1 cellular context compared by ENCODE assay signal in the genomic region with DNA sequence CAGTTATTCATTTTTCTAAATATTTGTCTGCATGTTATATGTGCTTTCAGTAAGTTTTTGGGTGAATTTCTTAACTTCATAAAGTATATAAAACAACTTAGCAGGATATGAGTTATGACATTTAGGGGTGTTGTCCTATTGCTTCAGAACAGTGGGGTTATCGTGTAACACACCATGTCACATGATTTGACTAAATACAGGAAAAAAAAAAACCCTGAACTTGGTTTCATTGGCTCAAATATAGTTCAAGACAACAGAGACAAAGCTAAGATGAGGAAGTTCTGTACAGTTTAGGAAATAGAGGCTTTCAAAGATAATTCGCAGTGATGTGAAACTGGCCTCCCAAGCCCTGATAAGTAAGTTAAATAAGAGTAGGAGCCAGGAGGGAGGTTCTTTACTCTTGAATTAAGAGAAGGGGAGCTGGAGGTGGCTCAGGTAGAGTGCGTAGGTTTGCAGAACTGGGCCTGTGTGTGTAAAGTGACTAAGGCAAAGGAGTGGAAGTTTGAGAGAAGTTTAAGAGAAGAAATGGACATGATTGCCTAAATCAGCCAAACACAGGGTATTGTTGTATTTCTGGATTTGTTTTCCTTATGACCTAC.
TF ChIP-seq lines count a peak whose summit lies in the region.

No MANE protein-coding gene starts in this region.

TF ChIP-seq in K562, 482 proteins besides CTCF, POLR2A, EP300 and RAD21 (continued from another document and continues in another):
- TF ChIP-seq, protein P1, sequence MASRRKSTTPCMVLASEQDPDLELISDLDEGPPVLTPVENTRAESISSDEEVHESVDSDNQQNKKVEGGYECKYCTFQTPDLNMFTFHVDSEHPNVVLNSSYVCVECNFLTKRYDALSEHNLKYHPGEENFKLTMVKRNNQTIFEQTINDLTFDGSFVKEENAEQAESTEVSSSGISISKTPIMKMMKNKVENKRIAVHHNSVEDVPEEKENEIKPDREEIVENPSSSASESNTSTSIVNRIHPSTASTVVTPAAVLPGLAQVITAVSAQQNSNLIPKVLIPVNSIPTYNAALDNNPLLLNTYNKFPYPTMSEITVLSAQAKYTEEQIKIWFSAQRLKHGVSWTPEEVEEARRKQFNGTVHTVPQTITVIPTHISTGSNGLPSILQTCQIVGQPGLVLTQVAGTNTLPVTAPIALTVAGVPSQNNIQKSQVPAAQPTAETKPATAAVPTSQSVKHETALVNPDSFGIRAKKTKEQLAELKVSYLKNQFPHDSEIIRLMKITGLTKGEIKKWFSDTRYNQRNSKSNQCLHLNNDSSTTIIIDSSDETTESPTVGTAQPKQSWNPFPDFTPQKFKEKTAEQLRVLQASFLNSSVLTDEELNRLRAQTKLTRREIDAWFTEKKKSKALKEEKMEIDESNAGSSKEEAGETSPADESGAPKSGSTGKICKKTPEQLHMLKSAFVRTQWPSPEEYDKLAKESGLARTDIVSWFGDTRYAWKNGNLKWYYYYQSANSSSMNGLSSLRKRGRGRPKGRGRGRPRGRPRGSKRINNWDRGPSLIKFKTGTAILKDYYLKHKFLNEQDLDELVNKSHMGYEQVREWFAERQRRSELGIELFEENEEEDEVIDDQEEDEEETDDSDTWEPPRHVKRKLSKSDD (conservative IDR thresholded peaks at IDR 0.05; ENCODE audit: low read length), result no peak
- TF ChIP-seq, protein P2, sequence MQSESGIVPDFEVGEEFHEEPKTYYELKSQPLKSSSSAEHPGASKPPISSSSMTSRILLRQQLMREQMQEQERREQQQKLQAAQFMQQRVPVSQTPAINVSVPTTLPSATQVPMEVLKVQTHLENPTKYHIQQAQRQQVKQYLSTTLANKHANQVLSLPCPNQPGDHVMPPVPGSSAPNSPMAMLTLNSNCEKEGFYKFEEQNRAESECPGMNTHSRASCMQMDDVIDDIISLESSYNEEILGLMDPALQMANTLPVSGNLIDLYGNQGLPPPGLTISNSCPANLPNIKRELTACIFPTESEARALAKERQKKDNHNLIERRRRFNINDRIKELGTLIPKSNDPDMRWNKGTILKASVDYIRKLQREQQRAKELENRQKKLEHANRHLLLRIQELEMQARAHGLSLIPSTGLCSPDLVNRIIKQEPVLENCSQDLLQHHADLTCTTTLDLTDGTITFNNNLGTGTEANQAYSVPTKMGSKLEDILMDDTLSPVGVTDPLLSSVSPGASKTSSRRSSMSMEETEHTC (IDR thresholded peaks at IDR 0.05), result peak; percentile 16; the same call in 1 of the 2 replicates
- TF ChIP-seq KLF16 (IDR thresholded peaks at IDR 0.05) (no peak), ZNF282 (CRISPR knock-in tag; IDR thresholded peaks at IDR 0.05) (no peak), ZNF133 (CRISPR knock-in tag; IDR thresholded peaks at IDR 0.05) (no peak), DPF2 (IDR thresholded peaks at IDR 0.05) (peak; percentile 61), DNMT1 (IDR thresholded peaks at IDR 0.05) (no peak), NR3C1 (CRISPR knock-in tag; IDR thresholded peaks at IDR 0.05) (no peak), ZNF551 (CRISPR knock-in tag; IDR thresholded peaks at IDR 0.05) (no peak), MCM3 (IDR thresholded peaks at IDR 0.05) (no peak), ARID2 (IDR thresholded peaks at IDR 0.05) (no peak), EWSR1 (IDR thresholded peaks at IDR 0.05; ENCODE audit: borderline replicate concordance, low read depth, partially characterized antibody) (no peak), ZC3H8 (IDR thresholded peaks at IDR 0.05) (no peak), ZNF444 (CRISPR knock-in tag; IDR thresholded peaks at IDR 0.05) (no peak), SMARCE1 (IDR thresholded peaks at IDR 0.05) (0 out of 2 replicates have a peak, but pooled peaks have one; percentile 27), TFAM (CRISPR knock-in tag; conservative IDR thresholded peaks at IDR 0.05) (no peak), ZNF41 (CRISPR knock-in tag; conservative IDR thresholded peaks at IDR 0.05) (no peak), PTRF (tag; IDR thresholded peaks at IDR 0.05) (no peak), ZNF79 (CRISPR knock-in tag; IDR thresholded peaks at IDR 0.05; ENCODE audit: low read depth) (no peak), JUNB (CRISPR knock-in tag; conservative IDR thresholded peaks at IDR 0.05) (no peak), SPI1 (IDR thresholded peaks at IDR 0.05; ENCODE audit: borderline replicate concordance, low read depth, low read length) (no peak), RFX5 (IDR thresholded peaks at IDR 0.05; ENCODE audit: low read depth, low read length) (no peak), HSF4 (CRISPR knock-in tag; IDR thresholded peaks at IDR 0.05; ENCODE audit: borderline replicate concordance) (no peak; the same call in 1 of the 2 replicates), WHSC1 (IDR thresholded peaks at IDR 0.05; ENCODE audit: low read length) (no peak), GATA2 (CRISPR knock-in tag; IDR thresholded peaks at IDR 0.05) (no peak), CTBP1 (IDR thresholded peaks at IDR 0.05; ENCODE audit: borderline replicate concordance) (no peak; the same call in 1 of the 2 replicates), SMAD3 (CRISPR knock-in tag; conservative IDR thresholded peaks at IDR 0.05) (no peak), ILK (tag; IDR thresholded peaks at IDR 0.05; ENCODE audit: borderline replicate concordance, low read depth) (no peak), RBM14 (IDR thresholded peaks at IDR 0.05; ENCODE audit: borderline replicate concordance, insufficient read depth, low read depth, low read length) (no peak), ZNF384 (IDR thresholded peaks at IDR 0.05; ENCODE audit: low read depth, low read length) (peak; percentile 95), BRCA1 (IDR thresholded peaks at IDR 0.05) (no peak), BRCA1 (CRISPR knock-in tag; IDR thresholded peaks at IDR 0.05) (no peak), BCOR (IDR thresholded peaks at IDR 0.05) (no peak), ZFP1 (CRISPR knock-in tag; IDR thresholded peaks at IDR 0.05) (no peak), ZNF121 (CRISPR knock-in tag; conservative IDR thresholded peaks at IDR 0.05) (no peak), SP2 (IDR thresholded peaks at IDR 0.05; ENCODE audit: extremely low read depth, low read depth, low read length, poor library complexity, severe bottlenecking) (no peak), KDM4B (IDR thresholded peaks at IDR 0.05; ENCODE audit: borderline replicate concordance in 2 of 2, low read depth in 1 of 2) (no peak), ZNF184 (CRISPR knock-in tag; IDR thresholded peaks at IDR 0.05) (no peak), RFX1 (IDR thresholded peaks at IDR 0.05) (no peak)
- TF ChIP-seq, protein P3, sequence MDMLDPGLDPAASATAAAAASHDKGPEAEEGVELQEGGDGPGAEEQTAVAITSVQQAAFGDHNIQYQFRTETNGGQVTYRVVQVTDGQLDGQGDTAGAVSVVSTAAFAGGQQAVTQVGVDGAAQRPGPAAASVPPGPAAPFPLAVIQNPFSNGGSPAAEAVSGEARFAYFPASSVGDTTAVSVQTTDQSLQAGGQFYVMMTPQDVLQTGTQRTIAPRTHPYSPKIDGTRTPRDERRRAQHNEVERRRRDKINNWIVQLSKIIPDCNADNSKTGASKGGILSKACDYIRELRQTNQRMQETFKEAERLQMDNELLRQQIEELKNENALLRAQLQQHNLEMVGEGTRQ (CRISPR knock-in tag; IDR thresholded peaks at IDR 0.05), result no peak
- TF ChIP-seq, protein P4, sequence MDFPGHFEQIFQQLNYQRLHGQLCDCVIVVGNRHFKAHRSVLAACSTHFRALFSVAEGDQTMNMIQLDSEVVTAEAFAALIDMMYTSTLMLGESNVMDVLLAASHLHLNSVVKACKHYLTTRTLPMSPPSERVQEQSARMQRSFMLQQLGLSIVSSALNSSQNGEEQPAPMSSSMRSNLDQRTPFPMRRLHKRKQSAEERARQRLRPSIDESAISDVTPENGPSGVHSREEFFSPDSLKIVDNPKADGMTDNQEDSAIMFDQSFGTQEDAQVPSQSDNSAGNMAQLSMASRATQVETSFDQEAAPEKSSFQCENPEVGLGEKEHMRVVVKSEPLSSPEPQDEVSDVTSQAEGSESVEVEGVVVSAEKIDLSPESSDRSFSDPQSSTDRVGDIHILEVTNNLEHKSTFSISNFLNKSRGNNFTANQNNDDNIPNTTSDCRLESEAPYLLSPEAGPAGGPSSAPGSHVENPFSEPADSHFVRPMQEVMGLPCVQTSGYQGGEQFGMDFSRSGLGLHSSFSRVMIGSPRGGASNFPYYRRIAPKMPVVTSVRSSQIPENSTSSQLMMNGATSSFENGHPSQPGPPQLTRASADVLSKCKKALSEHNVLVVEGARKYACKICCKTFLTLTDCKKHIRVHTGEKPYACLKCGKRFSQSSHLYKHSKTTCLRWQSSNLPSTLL (IDR thresholded peaks at IDR 0.05), result no peak
- TF ChIP-seq, protein P5, sequence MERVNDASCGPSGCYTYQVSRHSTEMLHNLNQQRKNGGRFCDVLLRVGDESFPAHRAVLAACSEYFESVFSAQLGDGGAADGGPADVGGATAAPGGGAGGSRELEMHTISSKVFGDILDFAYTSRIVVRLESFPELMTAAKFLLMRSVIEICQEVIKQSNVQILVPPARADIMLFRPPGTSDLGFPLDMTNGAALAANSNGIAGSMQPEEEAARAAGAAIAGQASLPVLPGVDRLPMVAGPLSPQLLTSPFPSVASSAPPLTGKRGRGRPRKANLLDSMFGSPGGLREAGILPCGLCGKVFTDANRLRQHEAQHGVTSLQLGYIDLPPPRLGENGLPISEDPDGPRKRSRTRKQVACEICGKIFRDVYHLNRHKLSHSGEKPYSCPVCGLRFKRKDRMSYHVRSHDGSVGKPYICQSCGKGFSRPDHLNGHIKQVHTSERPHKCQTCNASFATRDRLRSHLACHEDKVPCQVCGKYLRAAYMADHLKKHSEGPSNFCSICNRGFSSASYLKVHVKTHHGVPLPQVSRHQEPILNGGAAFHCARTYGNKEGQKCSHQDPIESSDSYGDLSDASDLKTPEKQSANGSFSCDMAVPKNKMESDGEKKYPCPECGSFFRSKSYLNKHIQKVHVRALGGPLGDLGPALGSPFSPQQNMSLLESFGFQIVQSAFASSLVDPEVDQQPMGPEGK (CRISPR knock-in tag; IDR thresholded peaks at IDR 0.05; ENCODE audit: borderline replicate concordance), result no peak
- TF ChIP-seq, protein P6, sequence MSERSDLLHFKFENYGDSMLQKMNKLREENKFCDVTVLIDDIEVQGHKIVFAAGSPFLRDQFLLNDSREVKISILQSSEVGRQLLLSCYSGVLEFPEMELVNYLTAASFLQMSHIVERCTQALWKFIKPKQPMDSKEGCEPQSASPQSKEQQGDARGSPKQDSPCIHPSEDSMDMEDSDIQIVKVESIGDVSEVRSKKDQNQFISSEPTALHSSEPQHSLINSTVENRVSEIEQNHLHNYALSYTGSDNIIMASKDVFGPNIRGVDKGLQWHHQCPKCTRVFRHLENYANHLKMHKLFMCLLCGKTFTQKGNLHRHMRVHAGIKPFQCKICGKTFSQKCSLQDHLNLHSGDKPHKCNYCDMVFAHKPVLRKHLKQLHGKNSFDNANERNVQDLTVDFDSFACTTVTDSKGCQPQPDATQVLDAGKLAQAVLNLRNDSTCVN (CRISPR knock-in tag; IDR thresholded peaks at IDR 0.05), result no peak
- TF ChIP-seq, protein P7, sequence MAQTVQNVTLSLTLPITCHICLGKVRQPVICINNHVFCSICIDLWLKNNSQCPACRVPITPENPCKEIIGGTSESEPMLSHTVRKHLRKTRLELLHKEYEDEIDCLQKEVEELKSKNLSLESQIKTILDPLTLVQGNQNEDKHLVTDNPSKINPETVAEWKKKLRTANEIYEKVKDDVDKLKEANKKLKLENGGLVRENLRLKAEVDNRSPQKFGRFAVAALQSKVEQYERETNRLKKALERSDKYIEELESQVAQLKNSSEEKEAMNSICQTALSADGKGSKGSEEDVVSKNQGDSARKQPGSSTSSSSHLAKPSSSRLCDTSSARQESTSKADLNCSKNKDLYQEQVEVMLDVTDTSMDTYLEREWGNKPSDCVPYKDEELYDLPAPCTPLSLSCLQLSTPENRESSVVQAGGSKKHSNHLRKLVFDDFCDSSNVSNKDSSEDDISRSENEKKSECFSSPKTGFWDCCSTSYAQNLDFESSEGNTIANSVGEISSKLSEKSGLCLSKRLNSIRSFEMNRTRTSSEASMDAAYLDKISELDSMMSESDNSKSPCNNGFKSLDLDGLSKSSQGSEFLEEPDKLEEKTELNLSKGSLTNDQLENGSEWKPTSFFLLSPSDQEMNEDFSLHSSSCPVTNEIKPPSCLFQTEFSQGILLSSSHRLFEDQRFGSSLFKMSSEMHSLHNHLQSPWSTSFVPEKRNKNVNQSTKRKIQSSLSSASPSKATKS (CRISPR knock-in tag; IDR thresholded peaks at IDR 0.05), result no peak
- TF ChIP-seq, protein P8, sequence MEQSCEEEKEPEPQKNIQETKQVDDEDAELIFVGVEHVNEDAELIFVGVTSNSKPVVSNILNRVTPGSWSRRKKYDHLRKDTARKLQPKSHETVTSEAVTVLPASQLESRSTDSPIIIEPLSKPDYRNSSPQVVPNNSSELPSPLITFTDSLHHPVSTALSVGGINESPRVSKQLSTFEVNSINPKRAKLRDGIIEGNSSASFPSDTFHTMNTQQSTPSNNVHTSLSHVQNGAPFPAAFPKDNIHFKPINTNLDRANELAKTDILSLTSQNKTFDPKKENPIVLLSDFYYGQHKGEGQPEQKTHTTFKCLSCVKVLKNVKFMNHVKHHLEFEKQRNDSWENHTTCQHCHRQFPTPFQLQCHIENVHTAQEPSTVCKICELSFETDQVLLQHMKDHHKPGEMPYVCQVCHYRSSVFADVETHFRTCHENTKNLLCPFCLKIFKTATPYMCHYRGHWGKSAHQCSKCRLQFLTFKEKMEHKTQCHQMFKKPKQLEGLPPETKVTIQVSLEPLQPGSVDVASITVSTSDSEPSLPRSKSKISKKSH (CRISPR knock-in tag; IDR thresholded peaks at IDR 0.05), result no peak
- TF ChIP-seq, protein P9, sequence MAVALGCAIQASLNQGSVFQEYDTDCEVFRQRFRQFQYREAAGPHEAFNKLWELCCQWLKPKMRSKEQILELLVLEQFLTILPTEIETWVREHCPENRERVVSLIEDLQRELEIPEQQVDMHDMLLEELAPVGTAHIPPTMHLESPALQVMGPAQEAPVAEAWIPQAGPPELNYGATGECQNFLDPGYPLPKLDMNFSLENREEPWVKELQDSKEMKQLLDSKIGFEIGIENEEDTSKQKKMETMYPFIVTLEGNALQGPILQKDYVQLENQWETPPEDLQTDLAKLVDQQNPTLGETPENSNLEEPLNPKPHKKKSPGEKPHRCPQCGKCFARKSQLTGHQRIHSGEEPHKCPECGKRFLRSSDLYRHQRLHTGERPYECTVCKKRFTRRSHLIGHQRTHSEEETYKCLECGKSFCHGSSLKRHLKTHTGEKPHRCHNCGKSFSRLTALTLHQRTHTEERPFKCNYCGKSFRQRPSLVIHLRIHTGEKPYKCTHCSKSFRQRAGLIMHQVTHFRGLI (CRISPR knock-in tag; IDR thresholded peaks at IDR 0.05), result no peak
- TF ChIP-seq, protein P10, sequence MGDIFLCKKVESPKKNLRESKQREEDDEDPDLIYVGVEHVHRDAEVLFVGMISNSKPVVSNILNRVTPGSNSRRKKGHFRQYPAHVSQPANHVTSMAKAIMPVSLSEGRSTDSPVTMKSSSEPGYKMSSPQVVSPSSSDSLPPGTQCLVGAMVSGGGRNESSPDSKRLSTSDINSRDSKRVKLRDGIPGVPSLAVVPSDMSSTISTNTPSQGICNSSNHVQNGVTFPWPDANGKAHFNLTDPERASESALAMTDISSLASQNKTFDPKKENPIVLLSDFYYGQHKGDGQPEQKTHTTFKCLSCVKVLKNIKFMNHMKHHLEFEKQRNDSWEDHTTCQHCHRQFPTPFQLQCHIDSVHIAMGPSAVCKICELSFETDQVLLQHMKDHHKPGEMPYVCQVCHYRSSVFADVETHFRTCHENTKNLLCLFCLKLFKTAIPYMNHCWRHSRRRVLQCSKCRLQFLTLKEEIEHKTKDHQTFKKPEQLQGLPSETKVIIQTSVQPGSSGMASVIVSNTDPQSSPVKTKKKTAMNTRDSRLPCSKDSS (IDR thresholded peaks at IDR 0.05; ENCODE audit: low read depth, partially characterized antibody), result no peak
